22 cellular contexts compared by ENCODE assay signal in the genomic region with DNA sequence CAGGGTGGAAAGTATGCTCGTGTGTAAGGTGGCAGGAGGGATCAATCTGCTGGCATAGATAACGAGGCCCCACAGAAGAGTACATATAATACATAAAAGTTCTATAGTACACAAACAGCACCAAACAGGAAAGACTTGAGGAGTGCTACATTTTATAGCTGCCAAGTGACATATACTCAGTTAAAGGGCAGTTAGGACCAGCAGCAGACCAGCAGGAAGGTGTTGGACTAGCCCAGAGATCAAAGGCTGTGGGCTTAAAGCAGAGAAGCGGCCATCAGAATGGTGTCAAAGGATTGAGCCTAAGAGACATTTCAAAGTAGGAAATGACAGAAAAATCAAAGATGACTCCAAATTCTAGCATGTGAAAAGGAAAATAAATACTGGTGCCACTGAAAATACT.
"Had no signal": no experiment of that assay in that cellular context is flagged by ENCODE, and none has a peak within 500 bp of the region (broad histone marks: within the 10 kb centered on the region; RNA-seq: fewer than 3 reads in every experiment).

No MANE protein-coding gene starts in this region.

- ATAC-seq: activated CD4-positive, alpha-beta T cell treated with anti-CD3 and anti-CD28 coated beads for 36 hours; activated CD8-positive, alpha-beta memory T cell treated with anti-CD3 and anti-CD28 coated beads, Interleukin-2, amount 10 ng/mL, durations not matched to agents 7 days and 5 days; activated CD8-positive, alpha-beta T cell treated with anti-CD3 and anti-CD28 coated beads, Interleukin-2, amount 10 ng/mL, durations not matched to agents 7 days and 5 days; activated naive CD8-positive, alpha-beta T cell treated with anti-CD3 and anti-CD28 coated beads, Interleukin-2, amount 50 U/mL, for 24 hours; heart right ventricle; left ventricle myocardium superior; sciatic nerve; stimulated activated naive CD8-positive, alpha-beta T cell treated with anti-CD3 and anti-CD28 coated beads, Interleukin-15, amount 100 ng/mL, for 72 hours had no signal

- H3K4me3 Mint-ChIP-seq: activated CD4-positive, alpha-beta T cell treated with anti-CD3 and anti-CD28 coated beads for 36 hours; activated CD8-positive, alpha-beta memory T cell treated with anti-CD3 and anti-CD28 coated beads, Interleukin-2, amount 10 ng/mL, durations not matched to agents 7 days and 5 days; activated CD8-positive, alpha-beta T cell treated with anti-CD3 and anti-CD28 coated beads, Interleukin-2, amount 10 ng/mL, durations not matched to agents 7 days and 5 days; activated naive CD4-positive, alpha-beta T cell treated with anti-CD3 and anti-CD28 coated beads, Interleukin-2, amount 10 ng/mL, durations not matched to agents 7 days and 5 days; activated naive CD8-positive, alpha-beta T cell treated with anti-CD3 and anti-CD28 coated beads, Interleukin-2, amount 50 U/mL, for 24 hours; stimulated activated naive CD8-positive, alpha-beta T cell treated with anti-CD3 and anti-CD28 coated beads, Interleukin-15, amount 100 ng/mL, for 72 hours; T-helper 2 cell treated with Interferon-gamma antibody and Interleukin-4, amounts not matched to agents 5 μg/mL and 100 μg/mL, for 36 hours had no signal

- H3K4me3 ChIP-seq: heart right ventricle, ovary, prostate gland, skin epidermis, upper lobe of left lung had no signal

- H3K36me3 ChIP-seq: heart right ventricle, ovary, prostate gland, upper lobe of left lung had no signal

- H3K27me3 Mint-ChIP-seq: activated CD4-positive, alpha-beta T cell treated with anti-CD3 and anti-CD28 coated beads for 36 hours; activated CD8-positive, alpha-beta memory T cell treated with anti-CD3 and anti-CD28 coated beads, Interleukin-2, amount 10 ng/mL, durations not matched to agents 7 days and 5 days; activated naive CD4-positive, alpha-beta T cell treated with anti-CD3 and anti-CD28 coated beads, Interleukin-2, amount 10 ng/mL, durations not matched to agents 7 days and 5 days; activated naive CD8-positive, alpha-beta T cell treated with anti-CD3 and anti-CD28 coated beads, Interleukin-2, amount 50 U/mL, for 24 hours; stimulated activated naive CD8-positive, alpha-beta T cell treated with anti-CD3 and anti-CD28 coated beads, Interleukin-15, amount 100 ng/mL, for 72 hours had no signal

- H3K9me3 Mint-ChIP-seq: activated naive CD4-positive, alpha-beta T cell treated with anti-CD3 and anti-CD28 coated beads, Interleukin-2, amount 10 ng/mL, durations not matched to agents 7 days and 5 days; activated naive CD8-positive, alpha-beta T cell treated with anti-CD3 and anti-CD28 coated beads, Interleukin-2, amount 50 U/mL, for 24 hours; stimulated activated naive CD8-positive, alpha-beta T cell treated with anti-CD3 and anti-CD28 coated beads, Interleukin-15, amount 100 ng/mL, for 72 hours; T-helper 2 cell treated with Interferon-gamma antibody and Interleukin-4, amounts not matched to agents 5 μg/mL and 100 μg/mL, for 36 hours had no signal

- H3K27ac Mint-ChIP-seq: activated CD4-positive, alpha-beta T cell treated with anti-CD3 and anti-CD28 coated beads for 36 hours; activated CD8-positive, alpha-beta memory T cell treated with anti-CD3 and anti-CD28 coated beads, Interleukin-2, amount 10 ng/mL, durations not matched to agents 7 days and 5 days; activated CD8-positive, alpha-beta T cell treated with anti-CD3 and anti-CD28 coated beads, Interleukin-2, amount 10 ng/mL, durations not matched to agents 7 days and 5 days; activated naive CD4-positive, alpha-beta T cell treated with anti-CD3 and anti-CD28 coated beads, Interleukin-2, amount 10 ng/mL, durations not matched to agents 7 days and 5 days; activated naive CD8-positive, alpha-beta T cell treated with anti-CD3 and anti-CD28 coated beads, Interleukin-2, amount 50 U/mL, for 24 hours; T-helper 2 cell treated with Interferon-gamma antibody and Interleukin-4, amounts not matched to agents 5 μg/mL and 100 μg/mL, for 36 hours had no signal

- DNase-seq: activated CD4-positive, alpha-beta T cell treated with anti-CD3 and anti-CD28 coated beads for 36 hours; activated CD4-positive, CD25-positive, alpha-beta regulatory T cell; activated CD8-positive, alpha-beta memory T cell treated with anti-CD3 and anti-CD28 coated beads, Interleukin-2, amount 10 ng/mL, durations not matched to agents 7 days and 5 days; activated CD8-positive, alpha-beta T cell treated with anti-CD3 and anti-CD28 coated beads, Interleukin-2, amount 10 ng/mL, durations not matched to agents 7 days and 5 days; activated effector memory CD4-positive, alpha-beta T cell treated with anti-CD3 and anti-CD28 coated beads, Interleukin-2, amount 50 U/mL, for 16 hours; activated naive CD4-positive, alpha-beta T cell treated with anti-CD3 and anti-CD28 coated beads, Interleukin-2, amount 10 ng/mL, durations not matched to agents 7 days and 5 days; activated naive CD8-positive, alpha-beta T cell treated with anti-CD3 and anti-CD28 coated beads, Interleukin-2, amount 50 U/mL, for 24 hours; amygdala; central memory CD4-positive, alpha-beta T cell; heart right ventricle; left ventricle myocardium superior; ovary; retina; stimulated activated CD4-positive, alpha-beta T cell treated with anti-CD3 and anti-CD28 coated beads, Interleukin-12 subunit alpha, Interleukin-12 subunit beta, amount 100 ng/mL, for 4 hours; stimulated activated CD4-positive, alpha-beta T cell treated with anti-CD3 and anti-CD28 coated beads, Interleukin-4, amount 100 ng/mL, for 1 hour; stimulated activated naive CD8-positive, alpha-beta T cell treated with anti-CD3 and anti-CD28 coated beads, Interleukin-15, amount 100 ng/mL, for 72 hours; substantia nigra; upper lobe of left lung had no signal

- H3K4me1 ChIP-seq: upper lobe of left lung had no signal

- H3K27ac ChIP-seq: heart right ventricle, ovary, prostate gland, skin epidermis, upper lobe of left lung had no signal

- H3K9me3 ChIP-seq: heart right ventricle, ovary, prostate gland, upper lobe of left lung had no signal

- H3K27me3 ChIP-seq: heart right ventricle, ovary, upper lobe of left lung had no signal
